Comparison of ENCODE assay signal across 8 cellular contexts in the genomic region with DNA sequence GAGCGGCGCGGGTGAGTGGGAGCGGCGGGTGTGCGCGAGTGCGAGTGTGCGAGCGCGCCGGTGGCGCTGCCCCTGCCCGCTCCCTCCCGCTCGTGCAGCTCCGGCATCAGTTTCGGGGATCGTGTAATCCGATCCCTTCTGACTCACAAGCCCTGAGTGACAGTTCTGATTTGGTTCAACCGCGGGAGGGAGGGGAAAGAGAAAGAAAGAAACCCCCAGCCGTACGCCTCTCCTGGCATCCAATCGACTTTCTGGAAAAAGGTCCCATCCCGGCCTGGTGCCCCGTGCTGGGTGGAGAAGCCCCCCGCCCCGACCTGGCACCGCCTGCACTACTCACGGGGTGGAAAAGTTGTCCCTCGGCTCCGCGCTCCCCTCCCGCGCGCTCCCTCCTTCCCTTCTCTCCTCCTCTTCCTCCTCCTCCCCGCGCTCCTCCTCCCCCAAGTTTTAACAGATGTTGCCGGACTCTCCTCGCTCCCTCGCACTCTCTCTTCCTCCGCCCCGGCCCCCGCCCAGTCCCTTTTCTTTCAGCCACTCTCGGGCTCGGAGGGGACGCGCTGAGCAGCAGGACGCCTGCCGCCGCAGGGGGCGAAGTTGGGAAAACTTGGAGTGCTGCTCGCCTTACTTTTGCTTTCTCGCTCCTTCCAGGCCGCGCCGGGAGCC. TPM values are rescaled to one million over a fixed set of nuclear protein-coding genes. Genes with fewer than 3 reads are reported as not detected.
DNase-seq lines count a peak whose midpoint lies in the region; ATAC-seq, FAIRE-seq and TF ChIP-seq lines count a peak whose summit lies in the region.

A gene (minus strand): TSS at position 48 of the 660 bp plus-strand sequence. CDS start 13,956 bp downstream, outside the sequence.

- dilution Hi-C loops in keratinocyte (cut with MboI; ENCODE audit: extremely low pct_ligation_motif_present, low sequenced_read_pairs): no loop called here

- in situ Hi-C loops in ACHN (cut with HindIII; ENCODE audit: low pct_ligation_motif_present, low pct_unique_long_range_greater_than_20kb, low sequenced_read_pairs): no loop called here

- H3K9me1 ChIP-seq in keratinocyte (ENCODE audit: control insufficient read depth, extremely low read depth, insufficient read depth, low read length): no peaks in the 10 kb centered on the region

- FAIRE-seq in GM12891 (lab: Jason Lieb, UNC) (peak; percentile 48), keratinocyte (lab: Jason Lieb, UNC) (peak; percentile 84)

- no peaks in the 10 kb centered on the region for H3K9me3 ChIP-seq in keratinocyte (ENCODE audit: control insufficient read depth, low read depth, low read length)

- H3K27me3 ChIP-seq in keratinocyte (ENCODE audit: control insufficient read depth, extremely low read depth, insufficient read depth, low read length): no peaks in the 10 kb centered on the region

- H2AFZ ChIP-seq in keratinocyte (ENCODE audit: control insufficient read depth, low read length): peak within 1 kb of the TSS; percentile 84

- no peaks in the 10 kb centered on the region for H4K20me1 ChIP-seq in keratinocyte (ENCODE audit: control insufficient read depth, extremely low read depth, insufficient read depth, low read length)

- no peak for TF ChIP-seq POLR2A in GM12891 (IDR thresholded peaks at IDR 0.05; ENCODE audit: low read depth, low read length)

- H3K27ac ChIP-seq in keratinocyte (ENCODE audit: control insufficient read depth, insufficient read depth, low read length) (peak within 1 kb of the TSS; percentile 93), skin epidermis (peak within 1 kb of the TSS; percentile 38 to 95 (median 88))

- peak; percentile 55 for ATAC-seq in HG02938 (IDR thresholded peaks at IDR 0.05; ENCODE audit: unreplicated experiment)

- TF ChIP-seq CTCF in keratinocyte (optimal IDR thresholded peaks at IDR 0.05 in 1 of 3, IDR thresholded peaks at IDR 0.05 in 1 of 3, conservative IDR thresholded peaks at IDR 0.05 in 1 of 3; ENCODE audit: extremely low read depth in 1 of 3, insufficient read depth in 2 of 3, low read length in 3 of 3): peak in 2 of 3 experiments; percentile 9 to 11

- peak within 1 kb of the TSS; percentile 92 for H3K9ac ChIP-seq in keratinocyte (ENCODE audit: control insufficient read depth, extremely low read depth, insufficient read depth, low read length)

- H3K36me3 ChIP-seq in keratinocyte (ENCODE audit: control insufficient read depth in 2 of 2, extremely low read depth in 1 of 2, insufficient read depth in 2 of 2, low read length in 2 of 2): no peaks in the 10 kb centered on the region

- H3K4me3 ChIP-seq in keratinocyte (ENCODE audit: control insufficient read depth in 2 of 3, extremely low read depth in 1 of 3, insufficient read depth in 2 of 3, low read depth in 1 of 3, low read length in 3 of 3) (peak within 1 kb of the TSS; percentile 81 to 91 (median 89)), skin epidermis (peak within 1 kb of the TSS; percentile 54 to 83 (median 69))

- DNase-seq in ACHN (peak; percentile 96), GM12891 (ENCODE audit: insufficient read length, low spot score) (peak; percentile 73), cerebellum (ENCODE audit: low spot score) (peak; percentile 20), keratinocyte (ENCODE audit: low read depth, low spot score) (no peak), inferior parietal cortex (ENCODE audit: extremely low spot score) (no peak)

- peak within 1 kb of the TSS; percentile 95 for H3K4me2 ChIP-seq in keratinocyte (ENCODE audit: control insufficient read depth, extremely low read depth, insufficient read depth, low read depth, low read length)

- H3K79me2 ChIP-seq in keratinocyte (ENCODE audit: control insufficient read depth, insufficient read depth, low read length): peaks cover 26% of the 10 kb centered on the region

- H3K4me1 ChIP-seq in keratinocyte (ENCODE audit: control insufficient read depth, extremely low read depth, insufficient read depth, low read length): peaks cover 47% of the 10 kb centered on the region

TF ChIP-seq in GM12891, 5 proteins besides CTCF, POLR2A, EP300 and RAD21:
- no peak for TF ChIP-seq PAX5 (IDR thresholded peaks at IDR 0.05; ENCODE audit: insufficient read depth, low read length, severe bottlenecking)
- no peak for TF ChIP-seq TAF1 (IDR thresholded peaks at IDR 0.05; ENCODE audit: low read depth, low read length)
- no peak for TF ChIP-seq POU2F2 (IDR thresholded peaks at IDR 0.05; ENCODE audit: low read depth, low read length)
- TF ChIP-seq SPI1 (IDR thresholded peaks at IDR 0.05; ENCODE audit: low read depth, low read length): no peak
- no peak for TF ChIP-seq POLR2AphosphoS5 (IDR thresholded peaks at IDR 0.05; ENCODE audit: low read depth, low read length)
TF ChIP-seq in GM12891: peak in this region for 0.

TF ChIP-seq in PFSK-1, 5 proteins besides CTCF, POLR2A, EP300 and RAD21:
- TF ChIP-seq POLR2AphosphoS5 (IDR thresholded peaks at IDR 0.05; ENCODE audit: low read depth, low read length): peak; percentile 70
- TF ChIP-seq, protein P1, sequence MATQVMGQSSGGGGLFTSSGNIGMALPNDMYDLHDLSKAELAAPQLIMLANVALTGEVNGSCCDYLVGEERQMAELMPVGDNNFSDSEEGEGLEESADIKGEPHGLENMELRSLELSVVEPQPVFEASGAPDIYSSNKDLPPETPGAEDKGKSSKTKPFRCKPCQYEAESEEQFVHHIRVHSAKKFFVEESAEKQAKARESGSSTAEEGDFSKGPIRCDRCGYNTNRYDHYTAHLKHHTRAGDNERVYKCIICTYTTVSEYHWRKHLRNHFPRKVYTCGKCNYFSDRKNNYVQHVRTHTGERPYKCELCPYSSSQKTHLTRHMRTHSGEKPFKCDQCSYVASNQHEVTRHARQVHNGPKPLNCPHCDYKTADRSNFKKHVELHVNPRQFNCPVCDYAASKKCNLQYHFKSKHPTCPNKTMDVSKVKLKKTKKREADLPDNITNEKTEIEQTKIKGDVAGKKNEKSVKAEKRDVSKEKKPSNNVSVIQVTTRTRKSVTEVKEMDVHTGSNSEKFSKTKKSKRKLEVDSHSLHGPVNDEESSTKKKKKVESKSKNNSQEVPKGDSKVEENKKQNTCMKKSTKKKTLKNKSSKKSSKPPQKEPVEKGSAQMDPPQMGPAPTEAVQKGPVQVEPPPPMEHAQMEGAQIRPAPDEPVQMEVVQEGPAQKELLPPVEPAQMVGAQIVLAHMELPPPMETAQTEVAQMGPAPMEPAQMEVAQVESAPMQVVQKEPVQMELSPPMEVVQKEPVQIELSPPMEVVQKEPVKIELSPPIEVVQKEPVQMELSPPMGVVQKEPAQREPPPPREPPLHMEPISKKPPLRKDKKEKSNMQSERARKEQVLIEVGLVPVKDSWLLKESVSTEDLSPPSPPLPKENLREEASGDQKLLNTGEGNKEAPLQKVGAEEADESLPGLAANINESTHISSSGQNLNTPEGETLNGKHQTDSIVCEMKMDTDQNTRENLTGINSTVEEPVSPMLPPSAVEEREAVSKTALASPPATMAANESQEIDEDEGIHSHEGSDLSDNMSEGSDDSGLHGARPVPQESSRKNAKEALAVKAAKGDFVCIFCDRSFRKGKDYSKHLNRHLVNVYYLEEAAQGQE (IDR thresholded peaks at IDR 0.05; ENCODE audit: insufficient read depth in 1 of 2, low read depth in 2 of 2, low read length in 2 of 2): peak in 1 of 2 experiments; percentile 9; a peak in 1 of 4 replicates
- TF ChIP-seq SIN3A (IDR thresholded peaks at IDR 0.05; ENCODE audit: borderline replicate concordance, insufficient read depth, low read length): no peak
- peak; percentile 81 for TF ChIP-seq FOXP2 (optimal IDR thresholded peaks at IDR 0.05; ENCODE audit: borderline replicate concordance, extremely low read depth, extremely low read length, insufficient read depth)
- 0 out of 2 replicates have a peak, but pooled peaks have one; percentile 44 for TF ChIP-seq TAF1 (IDR thresholded peaks at IDR 0.05; ENCODE audit: borderline replicate concordance, insufficient read depth, low read length)

RNA-seq across cellular contexts. Expression of the gene that starts here (rescaled TPM):
- not detected for polyA plus RNA-seq in GM12891 (2012; ENCODE audit: low read depth, missing spikeins)
- polyA plus RNA-seq in PFSK-1 (2012; ENCODE audit: insufficient read length, low read depth): 24.5 TPM
- total RNA-seq in cerebellum: 11.6 TPM
- 2.0 to 3.7 TPM (median 3.6 TPM) in 3 replicates for polyA plus RNA-seq in keratinocyte
- polyA plus RNA-seq in keratinocyte (2011; ENCODE audit: low read depth): 2.1 TPM
- 4.2 and 4.3 TPM in 2 replicates for polyA plus RNA-seq in keratinocyte (2011; cell fraction: cytosol; rRNA removed)
- polyA plus RNA-seq in keratinocyte (2011; cell fraction: nucleus; rRNA removed): 10.5 and 13.0 TPM in 2 replicates
- polyA plus RNA-seq in keratinocyte (2012; ENCODE audit: low replicate concordance): 3.5 and 5.1 TPM in 2 replicates
- polyA minus RNA-seq in keratinocyte: 14.7 to 24.0 TPM (median 15.6 TPM) in 3 replicates
- polyA minus RNA-seq in keratinocyte (2011; cell fraction: cytosol; rRNA and poly(A)+ RNA removed): 8.2 TPM
- 13.1 and 21.2 TPM in 2 replicates for polyA minus RNA-seq in keratinocyte (2011; cell fraction: nucleus; rRNA and poly(A)+ RNA removed)

Comparison
In these comparisons a context has a peak if more than half of its experiments do, and no peak if none do; other contexts are left out.
1. DNase-seq: peak in ACHN (single experiment), GM12891 (single experiment) and cerebellum (single experiment); none in keratinocyte (single experiment) and inferior parietal cortex (single experiment).